In genomic region chr9:111945216-111945615, GRCh38 we compare ENCODE assay signal across 8 cellular contexts. TPM values are rescaled to one million over a fixed set of nuclear protein-coding genes. Genes with fewer than 3 reads are reported as not detected.
DNase-seq lines count a peak whose midpoint lies in the region; ATAC-seq and TF ChIP-seq lines count a peak whose summit lies in the region.

No MANE protein-coding gene starts in this region.

- H3K79me2 ChIP-seq in osteoblast (ENCODE audit: insufficient read depth, low read length) = no peaks in the 10 kb centered on the region

- DNase-seq in SJCRH30 = peak; percentile 95 to 98
- DNase-seq in osteoblast (ENCODE audit: insufficient read length, low spot score, missing footprints) = peak; percentile 46
- DNase-seq in NCI-H82 (lab: John Stamatoyannopoulos, UW) = no peak
- no peak for DNase-seq in testis
- no peak for DNase-seq in anterior cingulate cortex (lab: John Stamatoyannopoulos, UW)
- DNase-seq in lower leg skin (ENCODE audit: low spot score in 2 of 2) = no peak

- H3K4me3 ChIP-seq in SJCRH30 = no peak overlapping the region
- H3K4me3 ChIP-seq in osteoblast (ENCODE audit: insufficient read depth, low read length) = no peak overlapping the region
- H3K4me3 ChIP-seq in testis = no peak overlapping the region
- H3K4me3 ChIP-seq in lower leg skin (ENCODE audit: low read depth, poor library complexity, severe bottlenecking) = no peak overlapping the region

- 71 to 86% methylated on average over 3 of the region's 3 CpGs for WGBS in testis, 2 donors
- 50 to 56% methylated on average over 3 of the region's 3 CpGs for WGBS in lower leg skin, 2 donors

- no peak overlapping the region for H2AFZ ChIP-seq in osteoblast (ENCODE audit: low read length)

- no peaks in the 10 kb centered on the region for H4K20me1 ChIP-seq in osteoblast (ENCODE audit: insufficient read depth, low read length)

- H3K9me3 ChIP-seq in SJCRH30 (replicated peaks) (no peaks in the 10 kb centered on the region), osteoblast (ENCODE audit: low read depth, low read length) (no peaks in the 10 kb centered on the region), testis (no peaks in the 10 kb centered on the region)

- H3K36me3 ChIP-seq in SJCRH30 (no peaks in the 10 kb centered on the region), osteoblast (ENCODE audit: insufficient read depth, low read length) (no peaks in the 10 kb centered on the region), testis (ENCODE audit: low read depth, missing control alignments) (no peaks in the 10 kb centered on the region)

- TF ChIP-seq POLR2A in testis (IDR thresholded peaks at IDR 0.05) (no peak), lower leg skin (IDR thresholded peaks at IDR 0.05) (no peak)

- H3K27me3 ChIP-seq in SJCRH30 (no peaks in the 10 kb centered on the region), osteoblast (ENCODE audit: insufficient read depth, low read length) (no peaks in the 10 kb centered on the region), testis (no peaks in the 10 kb centered on the region)

- ATAC-seq in GM18868 (IDR thresholded peaks at IDR 0.05; ENCODE audit: unreplicated experiment) (peak; percentile 66), HG02610 (IDR thresholded peaks at IDR 0.05; ENCODE audit: unreplicated experiment) (peak; percentile 74)

- peak overlapping the region; percentile 55 for H3K4me2 ChIP-seq in osteoblast (ENCODE audit: insufficient read depth, low read length)

- H3K4me1 ChIP-seq in SJCRH30 (peaks cover 29% of the 10 kb centered on the region), osteoblast (ENCODE audit: insufficient read depth, low read length) (peaks cover 39% of the 10 kb centered on the region), testis (no peaks in the 10 kb centered on the region)

- intact Hi-C loops in testis (cut with DNase I; ENCODE audit: low total_unique reads) (no loop called here), lower leg skin (cut with DNase I; ENCODE audit: low total_unique reads) (no loop called here)

- TF ChIP-seq CTCF in osteoblast (IDR thresholded peaks at IDR 0.05; ENCODE audit: extremely low read depth, low read depth, low read length) (no peak), testis (IDR thresholded peaks at IDR 0.05) (no peak), lower leg skin (IDR thresholded peaks at IDR 0.05) (no peak)

- H3K27ac ChIP-seq in SJCRH30 (peak overlapping the region; percentile 94), osteoblast (ENCODE audit: low read depth, low read length) (peak overlapping the region; percentile 91), testis (no peak overlapping the region)

RNA-seq across cellular contexts. Expression of gene UGCG, which starts 48.6 kb away (rescaled TPM):
- 124 and 139 TPM in 2 replicates for total RNA-seq in SJCRH30 (2014; rRNA removed; shearing (Covaris generic))
- total RNA-seq in osteoblast (118 and 121 TPM in 2 replicates), testis (10 to 100 TPM; 29.0 to 38.6 TPM), lower leg skin (100 to 1,000 TPM in 1 of 4 donors, 10 to 100 TPM in 3; 81.3 to 113 (median 90.6) TPM)
- polyA plus RNA-seq in testis (ENCODE audit: insufficient read depth, low read depth, low replicate concordance) = 13.3 TPM

Comparison
In these comparisons a context has a peak if more than half of its experiments do, and no peak if none do; other contexts are left out.
1. DNase-seq: peak in SJCRH30 (2 of 2) and osteoblast (single experiment); none in NCI-H82 (single experiment), testis (single experiment), anterior cingulate cortex (0 of 58) and lower leg skin (0 of 2).
2. H3K27ac ChIP-seq: peak in SJCRH30 (single experiment) and osteoblast (single experiment); none in testis (0 of 2).